20 cellular contexts compared by ENCODE assay signal in the genomic region with DNA sequence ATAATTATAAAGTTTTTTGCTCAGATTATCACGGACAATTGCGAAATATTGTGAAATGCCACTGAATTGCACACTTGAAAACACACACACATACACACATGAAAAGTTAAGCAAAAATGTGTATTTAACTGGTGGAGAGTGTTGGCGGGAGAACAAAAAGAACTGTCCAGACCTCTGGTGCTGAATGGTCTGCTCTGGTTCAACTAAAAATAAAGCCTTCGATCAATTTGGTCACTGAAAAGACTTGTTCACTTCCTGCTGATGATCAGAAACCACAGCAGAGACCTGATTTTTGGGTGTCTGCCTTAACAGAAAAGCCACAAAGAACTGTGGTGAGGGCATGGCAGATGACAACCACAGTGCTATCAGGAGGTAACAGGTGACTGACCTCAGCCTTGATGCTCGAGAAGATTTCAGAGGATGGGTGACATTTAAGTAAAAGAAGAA. TPM values are rescaled to one million over a fixed set of nuclear protein-coding genes. Genes with fewer than 3 reads are reported as not detected.
DNase-seq lines count a peak whose midpoint lies in the region; ATAC-seq and TF ChIP-seq lines count a peak whose summit lies in the region.
"Had no signal": no experiment of that assay in that cellular context is flagged by ENCODE, and none has a peak within 500 bp of the region (broad histone marks: within the 10 kb centered on the region; RNA-seq: fewer than 3 reads in every experiment).

No MANE protein-coding gene starts in this region.

- H3K9me3 Mint-ChIP-seq in stimulated activated naive CD8-positive, alpha-beta T cell treated with anti-CD3 and anti-CD28 coated beads, Interleukin-15, amount 100 ng/mL, for 72 hours, result no peaks in the 10 kb centered on the region
- no peaks in the 10 kb centered on the region for H3K9me3 Mint-ChIP-seq in activated CD8-positive, alpha-beta T cell treated with anti-CD3 and anti-CD28 coated beads for 36 hours

- intact Hi-C loops in activated CD8-positive, alpha-beta T cell treated with anti-CD3 and anti-CD28 coated beads for 36 hours (cut with micrococcal nuclease), result no loop called here

- TF ChIP-seq CTCF in activated CD8-positive, alpha-beta T cell treated with anti-CD3 and anti-CD28 coated beads for 36 hours (IDR thresholded peaks at IDR 0.05), result no peak
- no peak for TF ChIP-seq CTCF in fibroblast of lung (conservative IDR thresholded peaks at IDR 0.05 in 1 of 2, IDR thresholded peaks at IDR 0.05 in 1 of 2; ENCODE audit: low read depth in 1 of 2, low read length in 2 of 2)

- peak; percentile 29 to 52 for DNase-seq in stimulated activated naive CD8-positive, alpha-beta T cell treated with anti-CD3 and anti-CD28 coated beads, Interleukin-15, amount 100 ng/mL, for 72 hours
- DNase-seq in stimulated activated naive CD8-positive, alpha-beta T cell treated with anti-CD3 and anti-CD28 coated beads, Interleukin-15, Interleukin-2, amounts not matched to agents 100 U/mL and 50 U/mL, for 24 hours, result no peak
- DNase-seq in activated CD8-positive, alpha-beta T cell treated with anti-CD3 and anti-CD28 coated beads for 36 hours, result peak; percentile 44
- DNase-seq in fibroblast of lung (ENCODE audit: low read depth in 2 of 2) (peak; percentile 27 to 31), HAP-1 (ENCODE audit: low spot score in 2 of 2) (no peak), SIG-M5 (lab: John Stamatoyannopoulos, UW) (no peak), COR-L47 (lab: John Stamatoyannopoulos, UW) (no peak), ecto neural progenitor cell (ENCODE audit: low spot score) (no peak)
- DNase-seq: activated CD8-positive, alpha-beta memory T cell treated with anti-CD3 and anti-CD28 coated beads, Interleukin-2, amount 50 U/mL, for 48 hours; DMS53; dorsolateral prefrontal cortex; naive thymus-derived CD4-positive, alpha-beta T cell; NCI-H2029 treated with DMSO at 0.1 percent for 48 hours; NCI-H526 treated with DMSO at 0.1 percent for 48 hours; retina had no signal

- no peak overlapping the region for H3K4me3 ChIP-seq in fibroblast of lung (replicated peaks in 1 of 4; ENCODE audit: control extremely low read depth in 1 of 4, insufficient read depth in 1 of 4, low read depth in 3 of 4, low read length in 4 of 4)
- H3K4me3 ChIP-seq in HAP-1, result no peak overlapping the region
- H3K4me3 ChIP-seq: dorsolateral prefrontal cortex, vagina had no signal

- H3K79me2 ChIP-seq in fibroblast of lung (ENCODE audit: control insufficient read depth, insufficient read depth, low read length), result no peaks in the 10 kb centered on the region

- POLR2A ChIA-PET in activated CD8-positive, alpha-beta T cell treated with anti-CD3 and anti-CD28 coated beads for 36 hours (lab: Charles Lee), result no interaction called here

- peak; percentile 89 for ATAC-seq in stimulated activated naive CD8-positive, alpha-beta T cell treated with anti-CD3 and anti-CD28 coated beads, Interleukin-15, amount 100 ng/mL, for 72 hours
- ATAC-seq in stimulated activated naive CD8-positive, alpha-beta T cell treated with anti-CD3 and anti-CD28 coated beads, Interleukin-15, Interleukin-2, amounts not matched to agents 100 U/mL and 50 U/mL, for 24 hours, result no peak
- peak; percentile 30 for ATAC-seq in activated CD8-positive, alpha-beta T cell treated with anti-CD3 and anti-CD28 coated beads for 36 hours
- ATAC-seq: naive thymus-derived CD4-positive, alpha-beta T cell had no signal

- H3K27ac ChIP-seq in fibroblast of lung (ENCODE audit: insufficient read depth, low read length), result no peak overlapping the region
- H3K27ac ChIP-seq: dorsolateral prefrontal cortex, vagina, VCaP had no signal

- no peak overlapping the region for H3K4me3 Mint-ChIP-seq in stimulated activated naive CD8-positive, alpha-beta T cell treated with anti-CD3 and anti-CD28 coated beads, Interleukin-15, amount 100 ng/mL, for 72 hours
- no peak overlapping the region for H3K4me3 Mint-ChIP-seq in activated CD8-positive, alpha-beta T cell treated with anti-CD3 and anti-CD28 coated beads for 36 hours
- H3K4me3 Mint-ChIP-seq: naive thymus-derived CD4-positive, alpha-beta T cell had no signal

- peak overlapping the region in 1 of 2 donors; percentile 12 for H3K27ac Mint-ChIP-seq in stimulated activated naive CD8-positive, alpha-beta T cell treated with anti-CD3 and anti-CD28 coated beads, Interleukin-15, amount 100 ng/mL, for 72 hours
- no peak overlapping the region for H3K27ac Mint-ChIP-seq in activated CD8-positive, alpha-beta T cell treated with anti-CD3 and anti-CD28 coated beads for 36 hours
- H3K27ac Mint-ChIP-seq: naive thymus-derived CD4-positive, alpha-beta T cell had no signal

- H3K36me3 ChIP-seq in fibroblast of lung (ENCODE audit: control insufficient read depth, insufficient read depth, low read length) (no peaks in the 10 kb centered on the region), HAP-1 (replicated peaks) (no peaks in the 10 kb centered on the region)
- H3K36me3 ChIP-seq: vagina had no signal

- peaks cover 13% of the 10 kb centered on the region for H3K4me1 Mint-ChIP-seq in stimulated activated naive CD8-positive, alpha-beta T cell treated with anti-CD3 and anti-CD28 coated beads, Interleukin-15, amount 100 ng/mL, for 72 hours
- H3K4me1 Mint-ChIP-seq in activated CD8-positive, alpha-beta T cell treated with anti-CD3 and anti-CD28 coated beads for 36 hours (ENCODE audit: low read depth), result peaks cover 6% of the 10 kb centered on the region

- H3K9me3 ChIP-seq in fibroblast of lung (ENCODE audit: control insufficient read depth, insufficient read depth, low read depth, low read length) (no peaks in the 10 kb centered on the region), HAP-1 (no peaks in the 10 kb centered on the region)
- H3K9me3 ChIP-seq: vagina had no signal

- no peak overlapping the region for H3K9ac ChIP-seq in fibroblast of lung (ENCODE audit: insufficient read depth, low read length)

- in situ Hi-C loops in HAP-1 (cut with MboI; ENCODE audit: low sequenced_read_pairs), result no loop called here

- H3K4me2 ChIP-seq in fibroblast of lung (ENCODE audit: extremely low read depth, insufficient read depth, low read length), result no peak overlapping the region

- H3K36me3 Mint-ChIP-seq in activated CD8-positive, alpha-beta T cell treated with anti-CD3 and anti-CD28 coated beads for 36 hours (ENCODE audit: low read depth), result no peaks in the 10 kb centered on the region
- H3K36me3 Mint-ChIP-seq: naive thymus-derived CD4-positive, alpha-beta T cell had no signal

- H4K20me1 ChIP-seq in fibroblast of lung (ENCODE audit: control insufficient read depth, extremely low read depth, insufficient read depth, low read length), result no peaks in the 10 kb centered on the region

- no peaks in the 10 kb centered on the region for H3K27me3 ChIP-seq in fibroblast of lung (ENCODE audit: control insufficient read depth, insufficient read depth, low read length)
- peaks cover 14% of the 10 kb centered on the region for H3K27me3 ChIP-seq in HAP-1 (ENCODE audit: low read depth)
- H3K27me3 ChIP-seq: vagina had no signal

- H3K4me1 ChIP-seq in fibroblast of lung (ENCODE audit: control insufficient read depth, extremely low read depth, insufficient read depth, low read length) (no peaks in the 10 kb centered on the region), HAP-1 (no peaks in the 10 kb centered on the region)

- no peak overlapping the region for H2AFZ ChIP-seq in fibroblast of lung (ENCODE audit: low read length)

- peaks cover 88% of the 10 kb centered on the region for H3K27me3 Mint-ChIP-seq in stimulated activated naive CD8-positive, alpha-beta T cell treated with anti-CD3 and anti-CD28 coated beads, Interleukin-15, amount 100 ng/mL, for 72 hours
- peaks cover 32% of the 10 kb centered on the region for H3K27me3 Mint-ChIP-seq in activated CD8-positive, alpha-beta T cell treated with anti-CD3 and anti-CD28 coated beads for 36 hours

- CTCF ChIA-PET in activated CD8-positive, alpha-beta T cell treated with anti-CD3 and anti-CD28 coated beads for 36 hours (lab: Charles Lee), result no interaction called here

RNA-seq across cellular contexts. Expression of a gene that starts 4.0 kb away (rescaled TPM):
- total RNA-seq in activated CD8-positive, alpha-beta T cell treated with anti-CD3 and anti-CD28 coated beads for 36 hours, result not detected
- not detected in 2 replicates for total RNA-seq in fibroblast of lung
- not detected in 2 replicates for polyA plus RNA-seq in fibroblast of lung
- polyA plus RNA-seq in fibroblast of lung (2012), result not detected in 2 replicates
- not detected in 2 replicates for polyA minus RNA-seq in fibroblast of lung (ENCODE audit: low replicate concordance)
- total RNA-seq: glomerular endothelial cell; LHCN-M2; naive thymus-derived CD4-positive, alpha-beta T cell had no signal
- polyA plus RNA-seq: adipose tissue; naive thymus-derived CD4-positive, alpha-beta T cell had no signal

Comparison
In these comparisons a context has a peak if more than half of its experiments do, and no peak if none do; other contexts are left out.
1. DNase-seq: peak in stimulated activated naive CD8-positive, alpha-beta T cell treated with anti-CD3 and anti-CD28 coated beads, Interleukin-15, amount 100 ng/mL, for 72 hours (2 of 2), activated CD8-positive, alpha-beta T cell treated with anti-CD3 and anti-CD28 coated beads for 36 hours (single experiment) and fibroblast of lung (2 of 2); none in stimulated activated naive CD8-positive, alpha-beta T cell treated with anti-CD3 and anti-CD28 coated beads, Interleukin-15, Interleukin-2, amounts not matched to agents 100 U/mL and 50 U/mL, for 24 hours (single experiment), HAP-1 (0 of 2), SIG-M5 (single experiment), COR-L47 (single experiment) and ecto neural progenitor cell (single experiment).